Comparison of ENCODE assay signal across 4 cellular contexts in genomic region chr9:33289501-33289900, GRCh38.
TF ChIP-seq lines count a peak whose summit lies in the region.

No MANE protein-coding gene starts in this region.

TF ChIP-seq in HCT116, 20 proteins besides CTCF, POLR2A, EP300 and RAD21:
- TF ChIP-seq ELF1 (IDR thresholded peaks at IDR 0.05; ENCODE audit: borderline replicate concordance, low read depth) (no peak), YY1 (IDR thresholded peaks at IDR 0.05; ENCODE audit: extremely low read depth, insufficient replicate concordance, low read depth, low read length) (no peak), CEBPB (IDR thresholded peaks at IDR 0.05; ENCODE audit: low read depth) (no peak), SRF (IDR thresholded peaks at IDR 0.05; ENCODE audit: low read depth) (no peak), SIN3A (IDR thresholded peaks at IDR 0.05; ENCODE audit: low read depth) (no peak), ZBTB33 (IDR thresholded peaks at IDR 0.05; ENCODE audit: extremely low read depth, insufficient replicate concordance, low read length) (no peak), EGR1 (IDR thresholded peaks at IDR 0.05; ENCODE audit: low read depth) (no peak), ATF3 (IDR thresholded peaks at IDR 0.05) (no peak), CBX3 (IDR thresholded peaks at IDR 0.05; ENCODE audit: low read depth) (no peak), FOSL1 (IDR thresholded peaks at IDR 0.05; ENCODE audit: low read depth) (no peak), JUND (IDR thresholded peaks at IDR 0.05) (no peak), ZNF274 (IDR thresholded peaks at IDR 0.05; ENCODE audit: low read depth, low read length) (no peak), POLR2AphosphoS5 (IDR thresholded peaks at IDR 0.05; ENCODE audit: low read depth, low read length) (no peak), ZFX (IDR thresholded peaks at IDR 0.05) (no peak), MAX (IDR thresholded peaks at IDR 0.05) (no peak), TCF7L2 (IDR thresholded peaks at IDR 0.05; ENCODE audit: borderline replicate concordance, extremely low read depth, insufficient read depth, insufficient read length) (no peak), SP1 (IDR thresholded peaks at IDR 0.05; ENCODE audit: low read depth) (no peak)

TF ChIP-seq in WTC11, 78 proteins besides CTCF, POLR2A, EP300 and RAD21:
- TF ChIP-seq IRF2 (CRISPR knock-in tag; IDR thresholded peaks at IDR 0.05; ENCODE audit: borderline replicate concordance, low read depth) (no peak), SP1 (CRISPR knock-in tag; conservative IDR thresholded peaks at IDR 0.05) (no peak), IRF1 (CRISPR knock-in tag; IDR thresholded peaks at IDR 0.05) (no peak), ESRRA (CRISPR knock-in tag; IDR thresholded peaks at IDR 0.05; ENCODE audit: borderline replicate concordance) (no peak), TCF7 (CRISPR knock-in tag; IDR thresholded peaks at IDR 0.05; ENCODE audit: low read depth) (no peak), FOXP1 (CRISPR knock-in tag; IDR thresholded peaks at IDR 0.05; ENCODE audit: borderline replicate concordance) (no peak), NFYB (CRISPR knock-in tag; conservative IDR thresholded peaks at IDR 0.05; ENCODE audit: low read depth) (no peak)
TF ChIP-seq in WTC11: peak in this region for 0.

TF ChIP-seq in H1, 55 proteins besides CTCF, POLR2A, EP300 and RAD21:
- TF ChIP-seq SIX5 (IDR thresholded peaks at IDR 0.05; ENCODE audit: low read depth, low read length) (no peak), RFX5 (IDR thresholded peaks at IDR 0.05; ENCODE audit: borderline replicate concordance, low read depth, low read length) (no peak), ATF2 (IDR thresholded peaks at IDR 0.05; ENCODE audit: low read length) (no peak), YY1 (IDR thresholded peaks at IDR 0.05; ENCODE audit: low read depth, low read length) (no peak), GTF2F1 (IDR thresholded peaks at IDR 0.05; ENCODE audit: borderline replicate concordance, low read depth, low read length) (no peak), BCL11A (IDR thresholded peaks at IDR 0.05; ENCODE audit: low read depth in 2 of 2, low read length in 2 of 2) (no peak), SP4 (IDR thresholded peaks at IDR 0.05; ENCODE audit: low read length) (no peak)

TF ChIP-seq in neural cell, 6 proteins besides CTCF, POLR2A, EP300 and RAD21:
- TF ChIP-seq EZH2 (IDR thresholded peaks at IDR 0.05; ENCODE audit: borderline replicate concordance, insufficient read depth, low read length, poor library complexity, severe bottlenecking) (no peak), REST (IDR thresholded peaks at IDR 0.05; ENCODE audit: borderline replicate concordance) (no peak), MXI1 (conservative IDR thresholded peaks at IDR 0.05; ENCODE audit: poor library complexity, severe bottlenecking) (no peak), TAF1 (IDR thresholded peaks at IDR 0.05; ENCODE audit: low read depth) (no peak), SMC3 (conservative IDR thresholded peaks at IDR 0.05; ENCODE audit: poor library complexity) (no peak), POLR2AphosphoS5 (IDR thresholded peaks at IDR 0.05) (no peak)
